In genomic region chr16:89241187-89242003, GRCh38 we compare ENCODE assay signal across 1 cellular context.
TF ChIP-seq lines count a peak whose summit lies in the region.

No MANE protein-coding gene starts in this region.

TF ChIP-seq in HepG2, 621 proteins besides CTCF, POLR2A, EP300 and RAD21 (continued from another document and continues in another):
- TF ChIP-seq KIAA2018 (CRISPR knock-in tag; IDR thresholded peaks at IDR 0.05; ENCODE audit: borderline replicate concordance), result no peak
- no peak for TF ChIP-seq ESRRA (CRISPR knock-in tag; IDR thresholded peaks at IDR 0.05; ENCODE audit: low read depth)
- peak; percentile 49 for TF ChIP-seq HNRNPLL (IDR thresholded peaks at IDR 0.05; ENCODE audit: low read depth, low read length, poor library complexity, severe bottlenecking)
- TF ChIP-seq MNT (IDR thresholded peaks at IDR 0.05), result no peak
- peak; percentile 63; the same call in 1 of the 2 replicates for TF ChIP-seq ZBTB26 (CRISPR knock-in tag; IDR thresholded peaks at IDR 0.05; ENCODE audit: borderline replicate concordance)
- TF ChIP-seq THRA (CRISPR knock-in tag; IDR thresholded peaks at IDR 0.05; ENCODE audit: borderline replicate concordance), result peak; percentile 82
- TF ChIP-seq HMGA1 (CRISPR knock-in tag; conservative IDR thresholded peaks at IDR 0.05), result no peak
- peak; percentile 65; the same call in 1 of the 2 replicates for TF ChIP-seq ZSCAN12 (CRISPR knock-in tag; IDR thresholded peaks at IDR 0.05)
- TF ChIP-seq ZNF407 (CRISPR knock-in tag; IDR thresholded peaks at IDR 0.05; ENCODE audit: not compliant biosample characterization), result peak; percentile 86
- TF ChIP-seq TCF7 (IDR thresholded peaks at IDR 0.05; ENCODE audit: low read depth), result no peak
- no peak for TF ChIP-seq ZBTB49 (CRISPR knock-in tag; IDR thresholded peaks at IDR 0.05; ENCODE audit: borderline replicate concordance)
- no peak for TF ChIP-seq PHB2 (IDR thresholded peaks at IDR 0.05; ENCODE audit: partially characterized antibody)
- peak; percentile 76; the same call in 1 of the 2 replicates for TF ChIP-seq MXD3 (CRISPR knock-in tag; IDR thresholded peaks at IDR 0.05)
- TF ChIP-seq CCDC6 (CRISPR knock-in tag; IDR thresholded peaks at IDR 0.05), result peak; percentile 87
- no peak for TF ChIP-seq ZFP82 (CRISPR knock-in tag; IDR thresholded peaks at IDR 0.05; ENCODE audit: borderline replicate concordance)
- peak; percentile 49; the same call in 1 of the 2 replicates for TF ChIP-seq PAXIP1 (CRISPR knock-in tag; conservative IDR thresholded peaks at IDR 0.05)
- TF ChIP-seq SALL1 (CRISPR knock-in tag; IDR thresholded peaks at IDR 0.05), result peak; percentile 75
- TF ChIP-seq CREBL2 (CRISPR knock-in tag; IDR thresholded peaks at IDR 0.05; ENCODE audit: borderline replicate concordance), result peak; percentile 75; the same call in 1 of the 2 replicates
- TF ChIP-seq TMF1 (CRISPR knock-in tag; IDR thresholded peaks at IDR 0.05; ENCODE audit: low read depth), result peak; percentile 80
- peak; percentile 85; the same call in 1 of the 2 replicates for TF ChIP-seq DMAP1 (CRISPR knock-in tag; IDR thresholded peaks at IDR 0.05)
